ENCODE assay signal across 16 cellular contexts in the genomic region with DNA sequence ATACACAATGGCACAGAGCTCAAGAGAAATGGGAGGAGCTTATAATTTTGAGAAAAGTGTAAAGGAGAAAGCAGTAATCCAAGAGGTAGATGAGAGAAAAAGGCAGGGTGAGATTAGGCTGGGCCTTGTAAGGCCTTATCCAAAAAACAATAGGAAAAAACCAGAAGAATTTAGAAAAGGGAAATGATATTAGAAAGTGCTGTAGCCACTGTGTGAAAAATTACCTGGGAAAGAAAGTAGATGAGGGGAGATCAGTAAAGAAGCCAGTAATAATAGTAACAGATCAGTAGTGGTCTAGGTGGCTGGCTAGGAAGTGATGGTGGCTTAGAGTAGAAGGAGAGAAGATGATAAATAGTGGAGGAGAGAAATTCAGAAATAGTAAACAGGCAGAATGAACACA.
DNase-seq lines count a peak whose midpoint lies in the region; ATAC-seq and TF ChIP-seq lines count a peak whose summit lies in the region.
"Had no signal": no experiment of that assay in that cellular context is flagged by ENCODE, and none has a peak within 500 bp of the region (broad histone marks: within the 10 kb centered on the region; RNA-seq: fewer than 3 reads in every experiment).

No MANE protein-coding gene starts in this region.

- no peak for ATAC-seq in CD4-positive, alpha-beta T cell (ENCODE audit: poor library complexity)
- no peak for ATAC-seq in activated naive CD8-positive, alpha-beta T cell treated with anti-CD3 and anti-CD28 coated beads, Interleukin-2, amount 50 U/mL, for 24 hours
- no peak for ATAC-seq in naive B cell (ENCODE audit: low read depth in 2 of 2)
- ATAC-seq: psoas muscle had no signal

- peak overlapping the region; percentile 13 for H3K27ac Mint-ChIP-seq in CD4-positive, alpha-beta T cell
- H3K27ac Mint-ChIP-seq in activated naive CD8-positive, alpha-beta T cell treated with anti-CD3 and anti-CD28 coated beads, Interleukin-2, amount 50 U/mL, for 24 hours: peak overlapping the region; percentile 20
- H3K27ac Mint-ChIP-seq in naive B cell: peak overlapping the region; percentile 37 to 90 (median 46)
- H3K27ac Mint-ChIP-seq: nephron, type B pancreatic cell had no signal

- no peak overlapping the region for H3K27ac ChIP-seq in CD4-positive, alpha-beta T cell (ENCODE audit: low read depth, low read length)
- peak overlapping the region; percentile 45 for H3K27ac ChIP-seq in GM23248
- H3K27ac ChIP-seq: ascending aorta, colonic mucosa, psoas muscle, SJCRH30 had no signal

- no peak for DNase-seq in CD4-positive, alpha-beta T cell
- DNase-seq in GM23248: no peak
- DNase-seq in activated naive CD8-positive, alpha-beta T cell treated with anti-CD3 and anti-CD28 coated beads, Interleukin-2, amount 50 U/mL, for 24 hours: no peak
- no peak for DNase-seq in naive B cell
- no peak for DNase-seq in GM10248 (ENCODE audit: extremely low spot score)
- DNase-seq in HK-2 (ENCODE audit: unreplicated experiment): no peak
- DNase-seq in superior temporal gyrus (ENCODE audit: extremely low spot score): no peak
- DNase-seq: BE2C, colonic mucosa, NCI-H2029 treated with DMSO at 0.1 percent for 48 hours, NCI-H524 treated with DMSO at 0.1 percent for 48 hours, psoas muscle, SJCRH30 had no signal

- intact Hi-C loops in CD4-positive, alpha-beta T cell (cut with DNase I, micrococcal nuclease): no loop called here

- H3K9me3 ChIP-seq in CD4-positive, alpha-beta T cell (ENCODE audit: control insufficient read depth, low read length): no peaks in the 10 kb centered on the region
- no peaks in the 10 kb centered on the region for H3K9me3 ChIP-seq in GM23248 (ENCODE audit: low read depth)
- H3K9me3 ChIP-seq: ascending aorta, BE2C, colonic mucosa, psoas muscle, SJCRH30 had no signal

- H3K36me3 Mint-ChIP-seq in CD4-positive, alpha-beta T cell (ENCODE audit: low read depth): peaks cover 83% of the 10 kb centered on the region
- peaks cover 65% of the 10 kb centered on the region for H3K36me3 Mint-ChIP-seq in activated naive CD8-positive, alpha-beta T cell treated with anti-CD3 and anti-CD28 coated beads, Interleukin-2, amount 50 U/mL, for 24 hours (ENCODE audit: low read depth)
- peaks cover 18 to 32% of the 10 kb centered on the region in 2 donors for H3K36me3 Mint-ChIP-seq in naive B cell

- H3K27me3 ChIP-seq in CD4-positive, alpha-beta T cell (ENCODE audit: control insufficient read depth, insufficient read depth, low read length): no peaks in the 10 kb centered on the region
- H3K27me3 ChIP-seq in GM23248 (replicated peaks; ENCODE audit: insufficient read depth): no peaks in the 10 kb centered on the region
- H3K27me3 ChIP-seq: ascending aorta, BE2C, colonic mucosa, SJCRH30 had no signal

- H3K4me1 Mint-ChIP-seq in CD4-positive, alpha-beta T cell (ENCODE audit: low read depth): peaks cover 5% of the 10 kb centered on the region
- H3K4me1 Mint-ChIP-seq in activated naive CD8-positive, alpha-beta T cell treated with anti-CD3 and anti-CD28 coated beads, Interleukin-2, amount 50 U/mL, for 24 hours: no peaks in the 10 kb centered on the region
- H3K4me1 Mint-ChIP-seq in naive B cell: peaks cover 0 to 10% (median 0%) of the 10 kb centered on the region in 3 donors
- H3K4me1 Mint-ChIP-seq: nephron had no signal

- H3K9ac ChIP-seq in GM23248: no peak overlapping the region

- H3K9me2 ChIP-seq in GM23248 (ENCODE audit: insufficient read depth): no peaks in the 10 kb centered on the region

- H3K4me1 ChIP-seq in GM23248 (ENCODE audit: insufficient read depth): peaks cover 19% of the 10 kb centered on the region
- H3K4me1 ChIP-seq: ascending aorta, BE2C, colonic mucosa, psoas muscle, SJCRH30 had no signal

- no peak overlapping the region for H3K4me3 ChIP-seq in GM23248
- H3K4me3 ChIP-seq: ascending aorta, colonic mucosa, psoas muscle, SJCRH30 had no signal

- in situ Hi-C loops in GM23248 (cut with MboI): no loop called here

- H4K20me1 ChIP-seq in GM23248 (ENCODE audit: insufficient read depth): no peaks in the 10 kb centered on the region

- peaks cover 23% of the 10 kb centered on the region for H3F3A ChIP-seq in GM23248 (ENCODE audit: insufficient read depth)

- CTCF ChIA-PET in CD4-positive, alpha-beta T cell (lab: Charles Lee): no interaction called here
- CTCF ChIA-PET in GM10248 (lab: Yijun Ruan, JAX): interaction anchor here (1.5 kb wide), 1 partner anchor 107 kb away, joined by 3 read pairs; no protein-coding TSS in a partner anchor

- no peak for TF ChIP-seq CTCF in CD4-positive, alpha-beta T cell (IDR thresholded peaks at IDR 0.05)
- TF ChIP-seq CTCF in GM10248 (IDR thresholded peaks at IDR 0.05; ENCODE audit: control extremely low read depth, extremely low read depth, low read depth, missing control alignments): no peak

- no peak overlapping the region for H3K4me2 ChIP-seq in GM23248 (ENCODE audit: unreplicated experiment)

- no peak overlapping the region for H3K4me3 Mint-ChIP-seq in CD4-positive, alpha-beta T cell
- no peak overlapping the region for H3K4me3 Mint-ChIP-seq in activated naive CD8-positive, alpha-beta T cell treated with anti-CD3 and anti-CD28 coated beads, Interleukin-2, amount 50 U/mL, for 24 hours
- no peak overlapping the region for H3K4me3 Mint-ChIP-seq in naive B cell
- H3K4me3 Mint-ChIP-seq: nephron, type B pancreatic cell had no signal

- H3K79me2 ChIP-seq in GM23248 (ENCODE audit: insufficient read depth): no peaks in the 10 kb centered on the region; the same call in 1 of the 2 replicates

- H3K36me3 ChIP-seq in GM23248 (ENCODE audit: low read depth): peaks cover 42% of the 10 kb centered on the region

- H3K9me3 Mint-ChIP-seq in CD4-positive, alpha-beta T cell: no peaks in the 10 kb centered on the region
- no peaks in the 10 kb centered on the region for H3K9me3 Mint-ChIP-seq in activated naive CD8-positive, alpha-beta T cell treated with anti-CD3 and anti-CD28 coated beads, Interleukin-2, amount 50 U/mL, for 24 hours
- H3K9me3 Mint-ChIP-seq in naive B cell: no peaks in the 10 kb centered on the region
- H3K9me3 Mint-ChIP-seq: nephron, type B pancreatic cell had no signal

- H3K27me3 Mint-ChIP-seq in CD4-positive, alpha-beta T cell: no peaks in the 10 kb centered on the region
- H3K27me3 Mint-ChIP-seq in activated naive CD8-positive, alpha-beta T cell treated with anti-CD3 and anti-CD28 coated beads, Interleukin-2, amount 50 U/mL, for 24 hours: no peaks in the 10 kb centered on the region
- no peaks in the 10 kb centered on the region for H3K27me3 Mint-ChIP-seq in naive B cell
- H3K27me3 Mint-ChIP-seq: type B pancreatic cell had no signal

- H2AFZ ChIP-seq in GM23248: peak overlapping the region; percentile 39; the same call in 1 of the 2 replicates

- POLR2A ChIA-PET in CD4-positive, alpha-beta T cell (lab: Charles Lee): no interaction called here
- POLR2A ChIA-PET in GM10248 (lab: Yijun Ruan, JAX): no interaction called here
